In genomic region chr5:111111956-111112355, GRCh38 we compare ENCODE assay signal across 38 cellular contexts. TPM values are rescaled to one million over a fixed set of nuclear protein-coding genes. Genes with fewer than 3 reads are reported as not detected.
"Had no signal": no experiment of that assay in that cellular context is flagged by ENCODE, and none has a peak within 500 bp of the region (broad histone marks: within the 10 kb centered on the region; RNA-seq: fewer than 3 reads in every experiment).

No MANE protein-coding gene starts in this region.

- H3K27ac Mint-ChIP-seq: activated CD4-positive, alpha-beta memory T cell treated with anti-CD3 and anti-CD28 coated beads, Interleukin-2, amount 10 ng/mL, durations not matched to agents 7 days and 5 days; activated naive CD4-positive, alpha-beta T cell treated with anti-CD3 and anti-CD28 coated beads, Interleukin-2, amount 50 U/mL, for 24 hours; activated naive CD8-positive, alpha-beta T cell treated with anti-CD3 and anti-CD28 coated beads, Interleukin-2, amount 10 ng/mL, durations not matched to agents 7 days and 5 days; activated T-cell treated with anti-CD3 and anti-CD28 coated beads, Interleukin-2, amount 50 U/mL, for 72 hours; activated T-helper 17 cell treated with anti-CD3 and anti-CD28 coated beads, Interleukin-2, amount 50 U/mL, for 72 hours had no signal

- DNase-seq: activated CD4-positive, alpha-beta memory T cell treated with anti-CD3 and anti-CD28 coated beads, Interleukin-2, amount 10 ng/mL, durations not matched to agents 7 days and 5 days; activated CD4-positive, alpha-beta T cell treated with anti-CD3 and anti-CD28 coated beads for 1 hour; activated CD4-positive, alpha-beta T cell treated with anti-CD3 and anti-CD28 coated beads for 48 hours; activated CD4-positive, CD25-positive, alpha-beta regulatory T cell; activated effector memory CD4-positive, alpha-beta T cell treated with anti-CD3 and anti-CD28 coated beads, Interleukin-2, amount 50 U/mL, for 16 hours; activated naive CD4-positive, alpha-beta T cell; activated naive CD8-positive, alpha-beta T cell treated with anti-CD3 and anti-CD28 coated beads, Interleukin-2, amount 10 ng/mL, durations not matched to agents 7 days and 5 days; activated T-cell treated with anti-CD3 and anti-CD28 coated beads, Interleukin-2, amount 50 U/mL, for 1 hour; activated T-cell treated with anti-CD3 and anti-CD28 coated beads, Interleukin-2, amount 50 U/mL, for 72 hours; amygdala; body of pancreas; caudate nucleus; cerebellar nuclear complex; MM.1S; NCI-H1092 treated with DMSO at 0.1 percent for 48 hours; NCI-H1417; NCI-H146; NCI-H187; NCI-H2029 treated with DMSO at 0.1 percent for 48 hours; NCI-H2107; NCI-H2171; NCI-H510A; NCI-H526; NCI-H748 treated with DMSO at 0.1 percent for 48 hours; NK-92 treated with Interleukin-12 subunit alpha and Interleukin-12 subunit beta, amount 100 ng/mL, for 24 hours; PC-3; Peyer's patch; RPMI8226; SHP77 treated with DMSO at 0.1 percent for 48 hours; SK-N-SH; T-helper 2 cell; T1000; WERI-Rb-1 had no signal

- H3K9ac ChIP-seq: SK-N-SH had no signal

- H3K27me3 ChIP-seq: ascending aorta, body of pancreas, Peyer's patch, SJSA1 had no signal

- H3K4me2 ChIP-seq: SK-N-SH had no signal

- ATAC-seq: activated T-cell treated with anti-CD3 and anti-CD28 coated beads, Interleukin-2, amount 50 U/mL, for 72 hours; activated T-helper 17 cell treated with anti-CD3 and anti-CD28 coated beads, Interleukin-2, amount 50 U/mL, for 72 hours; body of pancreas; PC-3 had no signal

- H3K9me3 ChIP-seq: ascending aorta, body of pancreas, Peyer's patch, SJSA1, SK-N-SH had no signal

- H3K9me3 Mint-ChIP-seq: activated CD4-positive, alpha-beta memory T cell treated with anti-CD3 and anti-CD28 coated beads, Interleukin-2, amount 10 ng/mL, durations not matched to agents 7 days and 5 days; activated naive CD4-positive, alpha-beta T cell treated with anti-CD3 and anti-CD28 coated beads, Interleukin-2, amount 50 U/mL, for 24 hours; activated naive CD8-positive, alpha-beta T cell treated with anti-CD3 and anti-CD28 coated beads, Interleukin-2, amount 10 ng/mL, durations not matched to agents 7 days and 5 days; activated T-cell treated with anti-CD3 and anti-CD28 coated beads, Interleukin-2, amount 50 U/mL, for 72 hours; activated T-helper 17 cell treated with anti-CD3 and anti-CD28 coated beads, Interleukin-2, amount 50 U/mL, for 72 hours had no signal

- H3K4me1 ChIP-seq: ascending aorta, Peyer's patch, SJSA1 had no signal

- FAIRE-seq: bronchial epithelial cell had no signal

- H3K4me3 Mint-ChIP-seq: activated CD4-positive, alpha-beta memory T cell treated with anti-CD3 and anti-CD28 coated beads, Interleukin-2, amount 10 ng/mL, durations not matched to agents 7 days and 5 days; activated naive CD4-positive, alpha-beta T cell treated with anti-CD3 and anti-CD28 coated beads, Interleukin-2, amount 50 U/mL, for 24 hours; activated naive CD8-positive, alpha-beta T cell treated with anti-CD3 and anti-CD28 coated beads, Interleukin-2, amount 10 ng/mL, durations not matched to agents 7 days and 5 days; activated T-cell treated with anti-CD3 and anti-CD28 coated beads, Interleukin-2, amount 50 U/mL, for 72 hours; activated T-helper 17 cell treated with anti-CD3 and anti-CD28 coated beads, Interleukin-2, amount 50 U/mL, for 72 hours had no signal

- H3K27me3 Mint-ChIP-seq: activated CD4-positive, alpha-beta memory T cell treated with anti-CD3 and anti-CD28 coated beads, Interleukin-2, amount 10 ng/mL, durations not matched to agents 7 days and 5 days; activated naive CD4-positive, alpha-beta T cell treated with anti-CD3 and anti-CD28 coated beads, Interleukin-2, amount 50 U/mL, for 24 hours; activated naive CD8-positive, alpha-beta T cell treated with anti-CD3 and anti-CD28 coated beads, Interleukin-2, amount 10 ng/mL, durations not matched to agents 7 days and 5 days; activated T-helper 17 cell treated with anti-CD3 and anti-CD28 coated beads, Interleukin-2, amount 50 U/mL, for 72 hours had no signal

- H3K27ac ChIP-seq: ascending aorta, body of pancreas, Peyer's patch, SJSA1, WERI-Rb-1 had no signal

- H3K4me1 Mint-ChIP-seq: activated CD4-positive, alpha-beta memory T cell treated with anti-CD3 and anti-CD28 coated beads, Interleukin-2, amount 10 ng/mL, durations not matched to agents 7 days and 5 days had no signal

- H3K4me3 ChIP-seq: ascending aorta, body of pancreas, Peyer's patch, SJSA1 had no signal

RNA-seq across cellular contexts. Expression of gene TSLP, which starts 40.4 kb away (rescaled TPM):
- total RNA-seq: ascending aorta, PC-3 had no signal
